1 cellular context compared by ENCODE assay signal in genomic region chr19:13195678-13196077, GRCh38.
TF ChIP-seq lines count a peak whose summit lies in the region.

No MANE protein-coding gene starts in this region.

TF ChIP-seq in HCT116, 20 proteins besides CTCF, POLR2A, EP300 and RAD21 (continued from another document):
- TF ChIP-seq ZBTB33 (IDR thresholded peaks at IDR 0.05; ENCODE audit: extremely low read depth, insufficient replicate concordance, low read length) (no peak), ELF1 (IDR thresholded peaks at IDR 0.05; ENCODE audit: borderline replicate concordance, low read depth) (no peak), JUND (IDR thresholded peaks at IDR 0.05) (no peak), TCF7L2 (IDR thresholded peaks at IDR 0.05; ENCODE audit: borderline replicate concordance, extremely low read depth, insufficient read depth, insufficient read length) (no peak)
